Comparison of ENCODE assay signal across 2 cellular contexts in the genomic region with DNA sequence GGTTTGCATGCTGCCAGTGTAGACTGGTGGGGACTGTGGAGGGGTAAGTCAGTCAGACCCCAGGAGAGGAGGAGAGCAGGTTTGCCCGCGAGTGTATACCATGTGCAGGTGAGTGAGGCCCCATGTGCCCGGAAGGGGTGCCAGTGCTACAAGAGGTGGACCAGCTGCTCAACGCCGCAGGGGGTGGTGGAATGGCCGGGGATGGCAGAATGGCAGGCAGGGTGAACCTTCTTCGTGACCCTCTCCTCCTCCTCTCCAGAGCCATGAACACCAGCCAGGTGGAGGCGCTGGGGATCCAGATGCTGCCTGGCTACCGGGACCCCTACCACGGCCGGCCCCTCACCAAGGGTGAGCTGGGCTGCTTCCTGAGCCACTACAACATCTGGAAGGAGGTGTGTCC.
TF ChIP-seq lines count a peak whose summit lies in the region.

No MANE protein-coding gene starts in this region.

TF ChIP-seq in GM23338, 12 proteins besides CTCF, POLR2A, EP300 and RAD21 (continues in another document):
- TF ChIP-seq, protein P1, sequence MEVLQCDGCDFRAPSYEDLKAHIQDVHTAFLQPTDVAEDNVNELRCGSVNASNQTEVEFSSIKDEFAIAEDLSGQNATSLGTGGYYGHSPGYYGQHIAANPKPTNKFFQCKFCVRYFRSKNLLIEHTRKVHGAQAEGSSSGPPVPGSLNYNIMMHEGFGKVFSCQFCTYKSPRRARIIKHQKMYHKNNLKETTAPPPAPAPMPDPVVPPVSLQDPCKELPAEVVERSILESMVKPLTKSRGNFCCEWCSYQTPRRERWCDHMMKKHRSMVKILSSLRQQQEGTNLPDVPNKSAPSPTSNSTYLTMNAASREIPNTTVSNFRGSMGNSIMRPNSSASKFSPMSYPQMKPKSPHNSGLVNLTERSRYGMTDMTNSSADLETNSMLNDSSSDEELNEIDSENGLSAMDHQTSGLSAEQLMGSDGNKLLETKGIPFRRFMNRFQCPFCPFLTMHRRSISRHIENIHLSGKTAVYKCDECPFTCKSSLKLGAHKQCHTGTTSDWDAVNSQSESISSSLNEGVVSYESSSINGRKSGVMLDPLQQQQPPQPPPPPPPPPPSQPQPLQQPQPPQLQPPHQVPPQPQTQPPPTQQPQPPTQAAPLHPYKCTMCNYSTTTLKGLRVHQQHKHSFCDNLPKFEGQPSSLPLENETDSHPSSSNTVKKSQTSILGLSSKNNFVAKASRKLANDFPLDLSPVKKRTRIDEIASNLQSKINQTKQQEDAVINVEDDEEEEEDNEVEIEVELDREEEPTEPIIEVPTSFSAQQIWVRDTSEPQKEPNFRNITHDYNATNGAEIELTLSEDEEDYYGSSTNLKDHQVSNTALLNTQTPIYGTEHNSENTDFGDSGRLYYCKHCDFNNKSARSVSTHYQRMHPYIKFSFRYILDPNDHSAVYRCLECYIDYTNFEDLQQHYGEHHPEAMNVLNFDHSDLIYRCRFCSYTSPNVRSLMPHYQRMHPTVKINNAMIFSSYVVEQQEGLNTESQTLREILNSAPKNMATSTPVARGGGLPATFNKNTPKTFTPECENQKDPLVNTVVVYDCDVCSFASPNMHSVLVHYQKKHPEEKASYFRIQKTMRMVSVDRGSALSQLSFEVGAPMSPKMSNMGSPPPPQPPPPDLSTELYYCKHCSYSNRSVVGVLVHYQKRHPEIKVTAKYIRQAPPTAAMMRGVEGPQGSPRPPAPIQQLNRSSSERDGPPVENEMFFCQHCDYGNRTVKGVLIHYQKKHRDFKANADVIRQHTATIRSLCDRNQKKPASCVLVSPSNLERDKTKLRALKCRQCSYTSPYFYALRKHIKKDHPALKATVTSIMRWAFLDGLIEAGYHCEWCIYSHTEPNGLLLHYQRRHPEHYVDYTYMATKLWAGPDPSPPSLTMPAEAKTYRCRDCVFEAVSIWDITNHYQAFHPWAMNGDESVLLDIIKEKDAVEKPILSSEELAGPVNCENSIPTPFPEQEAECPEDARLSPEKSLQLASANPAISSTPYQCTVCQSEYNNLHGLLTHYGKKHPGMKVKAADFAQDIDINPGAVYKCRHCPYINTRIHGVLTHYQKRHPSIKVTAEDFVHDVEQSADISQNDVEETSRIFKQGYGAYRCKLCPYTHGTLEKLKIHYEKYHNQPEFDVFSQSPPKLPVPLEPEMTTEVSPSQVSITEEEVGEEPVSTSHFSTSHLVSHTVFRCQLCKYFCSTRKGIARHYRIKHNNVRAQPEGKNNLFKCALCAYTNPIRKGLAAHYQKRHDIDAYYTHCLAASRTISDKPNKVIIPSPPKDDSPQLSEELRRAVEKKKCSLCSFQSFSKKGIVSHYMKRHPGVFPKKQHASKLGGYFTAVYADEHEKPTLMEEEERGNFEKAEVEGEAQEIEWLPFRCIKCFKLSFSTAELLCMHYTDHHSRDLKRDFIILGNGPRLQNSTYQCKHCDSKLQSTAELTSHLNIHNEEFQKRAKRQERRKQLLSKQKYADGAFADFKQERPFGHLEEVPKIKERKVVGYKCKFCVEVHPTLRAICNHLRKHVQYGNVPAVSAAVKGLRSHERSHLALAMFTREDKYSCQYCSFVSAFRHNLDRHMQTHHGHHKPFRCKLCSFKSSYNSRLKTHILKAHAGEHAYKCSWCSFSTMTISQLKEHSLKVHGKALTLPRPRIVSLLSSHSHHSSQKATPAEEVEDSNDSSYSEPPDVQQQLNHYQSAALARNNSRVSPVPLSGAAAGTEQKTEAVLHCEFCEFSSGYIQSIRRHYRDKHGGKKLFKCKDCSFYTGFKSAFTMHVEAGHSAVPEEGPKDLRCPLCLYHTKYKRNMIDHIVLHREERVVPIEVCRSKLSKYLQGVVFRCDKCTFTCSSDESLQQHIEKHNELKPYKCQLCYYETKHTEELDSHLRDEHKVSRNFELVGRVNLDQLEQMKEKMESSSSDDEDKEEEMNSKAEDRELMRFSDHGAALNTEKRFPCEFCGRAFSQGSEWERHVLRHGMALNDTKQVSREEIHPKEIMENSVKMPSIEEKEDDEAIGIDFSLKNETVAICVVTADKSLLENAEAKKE (CRISPR knock-in tag; IDR thresholded peaks at IDR 0.05), result no peak
- TF ChIP-seq EZH2 (IDR thresholded peaks at IDR 0.05; ENCODE audit: low read depth, unreplicated experiment), result no peak
- TF ChIP-seq, protein P2, sequence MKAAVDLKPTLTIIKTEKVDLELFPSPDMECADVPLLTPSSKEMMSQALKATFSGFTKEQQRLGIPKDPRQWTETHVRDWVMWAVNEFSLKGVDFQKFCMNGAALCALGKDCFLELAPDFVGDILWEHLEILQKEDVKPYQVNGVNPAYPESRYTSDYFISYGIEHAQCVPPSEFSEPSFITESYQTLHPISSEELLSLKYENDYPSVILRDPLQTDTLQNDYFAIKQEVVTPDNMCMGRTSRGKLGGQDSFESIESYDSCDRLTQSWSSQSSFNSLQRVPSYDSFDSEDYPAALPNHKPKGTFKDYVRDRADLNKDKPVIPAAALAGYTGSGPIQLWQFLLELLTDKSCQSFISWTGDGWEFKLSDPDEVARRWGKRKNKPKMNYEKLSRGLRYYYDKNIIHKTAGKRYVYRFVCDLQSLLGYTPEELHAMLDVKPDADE (IDR thresholded peaks at IDR 0.05), result no peak
- no peak for TF ChIP-seq ZNF331 (CRISPR knock-in tag; IDR thresholded peaks at IDR 0.05; ENCODE audit: low read depth)
- no peak for TF ChIP-seq NANOG (IDR thresholded peaks at IDR 0.05; ENCODE audit: borderline replicate concordance)
- TF ChIP-seq CREB1 (CRISPR knock-in tag; IDR thresholded peaks at IDR 0.05; ENCODE audit: low read depth), result no peak
- no peak for TF ChIP-seq ZNF114 (CRISPR knock-in tag; IDR thresholded peaks at IDR 0.05)
- no peak for TF ChIP-seq EZH2phosphoT487 (IDR thresholded peaks at IDR 0.05; ENCODE audit: unreplicated experiment)
- no peak for TF ChIP-seq JUNB (IDR thresholded peaks at IDR 0.05; ENCODE audit: unreplicated experiment)
- TF ChIP-seq, protein P3, sequence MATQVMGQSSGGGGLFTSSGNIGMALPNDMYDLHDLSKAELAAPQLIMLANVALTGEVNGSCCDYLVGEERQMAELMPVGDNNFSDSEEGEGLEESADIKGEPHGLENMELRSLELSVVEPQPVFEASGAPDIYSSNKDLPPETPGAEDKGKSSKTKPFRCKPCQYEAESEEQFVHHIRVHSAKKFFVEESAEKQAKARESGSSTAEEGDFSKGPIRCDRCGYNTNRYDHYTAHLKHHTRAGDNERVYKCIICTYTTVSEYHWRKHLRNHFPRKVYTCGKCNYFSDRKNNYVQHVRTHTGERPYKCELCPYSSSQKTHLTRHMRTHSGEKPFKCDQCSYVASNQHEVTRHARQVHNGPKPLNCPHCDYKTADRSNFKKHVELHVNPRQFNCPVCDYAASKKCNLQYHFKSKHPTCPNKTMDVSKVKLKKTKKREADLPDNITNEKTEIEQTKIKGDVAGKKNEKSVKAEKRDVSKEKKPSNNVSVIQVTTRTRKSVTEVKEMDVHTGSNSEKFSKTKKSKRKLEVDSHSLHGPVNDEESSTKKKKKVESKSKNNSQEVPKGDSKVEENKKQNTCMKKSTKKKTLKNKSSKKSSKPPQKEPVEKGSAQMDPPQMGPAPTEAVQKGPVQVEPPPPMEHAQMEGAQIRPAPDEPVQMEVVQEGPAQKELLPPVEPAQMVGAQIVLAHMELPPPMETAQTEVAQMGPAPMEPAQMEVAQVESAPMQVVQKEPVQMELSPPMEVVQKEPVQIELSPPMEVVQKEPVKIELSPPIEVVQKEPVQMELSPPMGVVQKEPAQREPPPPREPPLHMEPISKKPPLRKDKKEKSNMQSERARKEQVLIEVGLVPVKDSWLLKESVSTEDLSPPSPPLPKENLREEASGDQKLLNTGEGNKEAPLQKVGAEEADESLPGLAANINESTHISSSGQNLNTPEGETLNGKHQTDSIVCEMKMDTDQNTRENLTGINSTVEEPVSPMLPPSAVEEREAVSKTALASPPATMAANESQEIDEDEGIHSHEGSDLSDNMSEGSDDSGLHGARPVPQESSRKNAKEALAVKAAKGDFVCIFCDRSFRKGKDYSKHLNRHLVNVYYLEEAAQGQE (IDR thresholded peaks at IDR 0.05; ENCODE audit: unreplicated experiment), result no peak

TF ChIP-seq in IMR-90, 13 proteins besides CTCF, POLR2A, EP300 and RAD21:
- TF ChIP-seq SMC3 (IDR thresholded peaks at IDR 0.05; ENCODE audit: low read depth, low read length) (no peak), NFE2L2 (IDR thresholded peaks at IDR 0.05; ENCODE audit: low read depth, low read length) (no peak), MXI1 (IDR thresholded peaks at IDR 0.05; ENCODE audit: borderline replicate concordance, low read depth, low read length) (no peak), MAZ (IDR thresholded peaks at IDR 0.05; ENCODE audit: borderline replicate concordance, low read depth, low read length) (no peak), CEBPB (IDR thresholded peaks at IDR 0.05; ENCODE audit: low read depth, low read length) (no peak), CHD1 (IDR thresholded peaks at IDR 0.05; ENCODE audit: low read depth, low read length) (no peak), RCOR1 (IDR thresholded peaks at IDR 0.05; ENCODE audit: insufficient replicate concordance, low read length) (no peak), BHLHE40 (IDR thresholded peaks at IDR 0.05; ENCODE audit: low read depth, low read length) (no peak), MAFK (IDR thresholded peaks at IDR 0.05; ENCODE audit: low read depth, low read length) (no peak), RFX5 (IDR thresholded peaks at IDR 0.05; ENCODE audit: low read depth, low read length) (no peak), FOS (IDR thresholded peaks at IDR 0.05; ENCODE audit: low read depth, low read length) (no peak)
- TF ChIP-seq, protein P4, sequence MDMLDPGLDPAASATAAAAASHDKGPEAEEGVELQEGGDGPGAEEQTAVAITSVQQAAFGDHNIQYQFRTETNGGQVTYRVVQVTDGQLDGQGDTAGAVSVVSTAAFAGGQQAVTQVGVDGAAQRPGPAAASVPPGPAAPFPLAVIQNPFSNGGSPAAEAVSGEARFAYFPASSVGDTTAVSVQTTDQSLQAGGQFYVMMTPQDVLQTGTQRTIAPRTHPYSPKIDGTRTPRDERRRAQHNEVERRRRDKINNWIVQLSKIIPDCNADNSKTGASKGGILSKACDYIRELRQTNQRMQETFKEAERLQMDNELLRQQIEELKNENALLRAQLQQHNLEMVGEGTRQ (IDR thresholded peaks at IDR 0.05; ENCODE audit: low read depth, low read length), result no peak
- TF ChIP-seq, protein P5, sequence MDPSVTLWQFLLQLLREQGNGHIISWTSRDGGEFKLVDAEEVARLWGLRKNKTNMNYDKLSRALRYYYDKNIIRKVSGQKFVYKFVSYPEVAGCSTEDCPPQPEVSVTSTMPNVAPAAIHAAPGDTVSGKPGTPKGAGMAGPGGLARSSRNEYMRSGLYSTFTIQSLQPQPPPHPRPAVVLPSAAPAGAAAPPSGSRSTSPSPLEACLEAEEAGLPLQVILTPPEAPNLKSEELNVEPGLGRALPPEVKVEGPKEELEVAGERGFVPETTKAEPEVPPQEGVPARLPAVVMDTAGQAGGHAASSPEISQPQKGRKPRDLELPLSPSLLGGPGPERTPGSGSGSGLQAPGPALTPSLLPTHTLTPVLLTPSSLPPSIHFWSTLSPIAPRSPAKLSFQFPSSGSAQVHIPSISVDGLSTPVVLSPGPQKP (IDR thresholded peaks at IDR 0.05; ENCODE audit: borderline replicate concordance, low read depth, low read length), result no peak
TF ChIP-seq in IMR-90: peak in this region for 0.
